9 cellular contexts compared by ENCODE assay signal in the genomic region with DNA sequence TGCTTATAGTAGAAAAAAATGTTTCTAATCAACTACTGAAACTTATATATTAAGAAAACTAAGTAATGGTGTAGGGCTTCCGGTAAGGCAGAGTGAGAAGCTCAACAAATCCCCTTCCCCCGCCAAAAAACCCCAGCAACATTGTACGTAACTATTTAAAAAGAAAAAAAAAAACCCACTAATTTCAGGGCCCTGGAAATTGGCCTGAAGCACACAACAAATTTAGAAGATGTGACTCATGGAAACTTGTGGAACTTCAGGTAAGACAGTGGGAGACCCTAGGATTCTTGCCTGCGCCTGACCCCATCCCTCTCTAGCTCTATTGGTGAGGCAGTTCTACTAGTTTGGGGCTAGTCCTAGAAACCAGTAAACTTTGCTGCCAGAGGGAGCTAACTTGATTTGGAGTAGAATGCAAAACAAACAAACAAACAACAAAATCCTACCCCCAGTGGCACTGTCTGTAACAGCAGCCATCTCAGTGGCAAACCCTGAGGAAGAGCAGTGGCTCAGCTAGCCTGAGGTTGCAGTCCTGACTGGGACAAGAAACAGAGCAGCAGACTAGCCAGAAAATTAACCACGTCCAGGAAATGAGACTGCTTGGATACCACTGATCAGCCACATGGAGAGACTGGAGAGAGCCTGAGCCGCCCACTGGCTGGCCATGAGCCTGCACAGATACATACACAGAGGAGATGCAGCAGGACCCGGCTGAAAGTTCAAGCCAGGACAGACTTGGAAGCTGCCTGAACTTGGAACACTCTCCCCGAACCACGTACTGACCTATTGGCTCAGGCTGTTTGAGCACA.
DNase-seq lines count a peak whose midpoint lies in the region; ATAC-seq, FAIRE-seq and TF ChIP-seq lines count a peak whose summit lies in the region.
"Had no signal": no experiment of that assay in that cellular context is flagged by ENCODE, and none has a peak within 500 bp of the region (broad histone marks: within the 10 kb centered on the region; RNA-seq: fewer than 3 reads in every experiment).

No MANE protein-coding gene starts in this region.

- no peak overlapping the region for H3K4me3 ChIP-seq in SK-N-SH (ENCODE audit: low read depth in 2 of 2, low read length in 1 of 2)
- no peak overlapping the region for H3K4me3 ChIP-seq in heart right ventricle

- H3F3A ChIP-seq in SK-N-SH (replicated peaks; ENCODE audit: insufficient read depth): no peaks in the 10 kb centered on the region

- H3K27ac ChIP-seq in SK-N-SH (ENCODE audit: low read depth in 2 of 2, low read length in 1 of 2): no peak overlapping the region
- H3K27ac ChIP-seq in heart right ventricle: peak overlapping the region in 7 of 10 donors; percentile 0 to 61 (median 48)

- H3K4me3 Mint-ChIP-seq in stimulated activated memory B cell treated with anti-CD40 and anti-IgM and Interleukin-4, amounts not matched to agents 10 μg/mL and 1 μg/mL and 100 μg/mL, for 72 hours: no peak overlapping the region
- H3K4me3 Mint-ChIP-seq: B cell had no signal

- H3K9me3 ChIP-seq in SK-N-SH (no peaks in the 10 kb centered on the region), heart right ventricle (peaks cover 0 to 9% (median 0%) of the 10 kb centered on the region in 11 donors)

- no peaks in the 10 kb centered on the region for H3K36me3 ChIP-seq in SK-N-SH (replicated peaks in 1 of 2; ENCODE audit: control insufficient read depth in 1 of 2, insufficient read depth in 2 of 2, low read length in 1 of 2)
- no peaks in the 10 kb centered on the region for H3K36me3 ChIP-seq in heart right ventricle

- TF ChIP-seq CTCF in SK-N-SH (IDR thresholded peaks at IDR 0.05) (no peak), heart right ventricle (IDR thresholded peaks at IDR 0.05) (peak in 4 of 9 donors; percentile 26 to 32 (median 29))

- intact Hi-C loops in heart right ventricle (cut with DNase I): no loop called here

- H3K27me3 ChIP-seq in SK-N-SH (ENCODE audit: insufficient read depth): no peaks in the 10 kb centered on the region
- H3K27me3 ChIP-seq in heart right ventricle: peaks cover 0 to 2% (median 0%) of the 10 kb centered on the region in 7 donors

- H3K4me1 Mint-ChIP-seq in stimulated activated memory B cell treated with anti-CD40 and anti-IgM and Interleukin-4, amounts not matched to agents 10 μg/mL and 1 μg/mL and 100 μg/mL, for 72 hours: peaks cover 6% of the 10 kb centered on the region
- H3K4me1 Mint-ChIP-seq: B cell had no signal

- CTCF ChIA-PET in SK-N-SH (lab: Yijun Ruan, JAX): interaction anchor here (0.8 to 2.1 kb wide), 10 partner anchors 9 to 147 kb away, joined by 3 to 8 read pairs (median 4); no protein-coding TSS in a partner anchor

- H2AFZ ChIP-seq in SK-N-SH (ENCODE audit: low read depth): no peak overlapping the region

- ATAC-seq in SK-N-SH treated with all-trans-retinoic acid at 6 μM for 48 hours: no peak
- peak; percentile 91 to 99 (median 92) for ATAC-seq in heart right ventricle
- ATAC-seq in stimulated activated memory B cell treated with anti-CD40 and anti-IgM and Interleukin-4, amounts not matched to agents 10 μg/mL and 1 μg/mL and 100 μg/mL, for 72 hours: peak; percentile 27
- ATAC-seq in HG02970 (IDR thresholded peaks at IDR 0.05; ENCODE audit: low FRiP score, unreplicated experiment): no peak

- H3K4me2 ChIP-seq in SK-N-SH: no peak overlapping the region

- H3K9me2 ChIP-seq in SK-N-SH: no peaks in the 10 kb centered on the region

- H3K9ac ChIP-seq in SK-N-SH: no peak overlapping the region

- H3K4me1 ChIP-seq in SK-N-SH (ENCODE audit: control insufficient read depth in 1 of 2, insufficient read depth in 2 of 2, low read depth in 1 of 2, low read length in 1 of 2) (peaks cover 0 to 6% of the 10 kb centered on the region in 2 experiments; a peak in 1 of 4 replicates), heart right ventricle (peaks cover 0 to 12% (median 0%) of the 10 kb centered on the region in 9 donors)

- peaks cover 6% of the 10 kb centered on the region for H3K9me3 Mint-ChIP-seq in stimulated activated memory B cell treated with anti-CD40 and anti-IgM and Interleukin-4, amounts not matched to agents 10 μg/mL and 1 μg/mL and 100 μg/mL, for 72 hours

- no peaks in the 10 kb centered on the region for H4K20me1 ChIP-seq in SK-N-SH (ENCODE audit: insufficient read depth)

- TF ChIP-seq RAD21 in SK-N-SH (IDR thresholded peaks at IDR 0.05; ENCODE audit: low read length): no peak

- FAIRE-seq in RCC 7860 (lab: Jason Lieb, UNC): no peak

- POLR2A ChIA-PET in SK-N-SH (lab: Yijun Ruan, JAX): no interaction called here

- no peak overlapping the region for H3K27ac Mint-ChIP-seq in stimulated activated memory B cell treated with anti-CD40 and anti-IgM and Interleukin-4, amounts not matched to agents 10 μg/mL and 1 μg/mL and 100 μg/mL, for 72 hours
- H3K27ac Mint-ChIP-seq: B cell had no signal

- WGBS in SK-N-SH (ENCODE audit: low lambda C conversion rate): 38% methylated on average over 7 of the region's 9 CpGs
- WGBS in heart right ventricle, 2 donors: 50 to 51% methylated on average over 9 of the region's 9 CpGs

- H3K36me3 Mint-ChIP-seq in stimulated activated memory B cell treated with anti-CD40 and anti-IgM and Interleukin-4, amounts not matched to agents 10 μg/mL and 1 μg/mL and 100 μg/mL, for 72 hours: no peaks in the 10 kb centered on the region

- TF ChIP-seq EP300 in SK-N-SH (IDR thresholded peaks at IDR 0.05; ENCODE audit: borderline replicate concordance in 1 of 2, low read depth in 1 of 2, low read length in 1 of 2): no peak

- DNase-seq in SK-N-SH (peak; percentile 30), RCC 7860 (ENCODE audit: low spot score) (peak; percentile 11), heart right ventricle (peak; percentile 69 to 76), NCI-H2171 (lab: John Stamatoyannopoulos, UW) (no peak)
- no peak for DNase-seq in activated CD8-positive, alpha-beta memory T cell treated with anti-CD3 and anti-CD28 coated beads, Interleukin-2, amount 50 U/mL, for 48 hours

- H3K79me2 ChIP-seq in SK-N-SH (ENCODE audit: insufficient read depth): no peaks in the 10 kb centered on the region

- H3K27me3 Mint-ChIP-seq in stimulated activated memory B cell treated with anti-CD40 and anti-IgM and Interleukin-4, amounts not matched to agents 10 μg/mL and 1 μg/mL and 100 μg/mL, for 72 hours: peaks cover 9% of the 10 kb centered on the region
- H3K27me3 Mint-ChIP-seq: B cell had no signal

TF ChIP-seq in SK-N-SH, 30 proteins besides CTCF, POLR2A, EP300 and RAD21 (continues in another document):
- TF ChIP-seq REST (IDR thresholded peaks at IDR 0.05; ENCODE audit: low read depth, low read length): no peak

TF ChIP-seq in SK-N-SH treated with all-trans-retinoic acid at 6 μM for 48 hours, 23 proteins besides CTCF, POLR2A, EP300 and RAD21:
- TF ChIP-seq PATZ1 (CRISPR knock-in tag; IDR thresholded peaks at IDR 0.05; ENCODE audit: borderline replicate concordance) (no peak), RARB (CRISPR knock-in tag; IDR thresholded peaks at IDR 0.05) (no peak), ESRRG (CRISPR knock-in tag; IDR thresholded peaks at IDR 0.05) (no peak), ARNTL (CRISPR knock-in tag; IDR thresholded peaks at IDR 0.05; ENCODE audit: borderline replicate concordance, low read depth) (no peak), CREB5 (CRISPR knock-in tag; IDR thresholded peaks at IDR 0.05; ENCODE audit: low read depth) (no peak), CSDC2 (CRISPR knock-in tag; IDR thresholded peaks at IDR 0.05) (no peak), ZNF565 (CRISPR knock-in tag; conservative IDR thresholded peaks at IDR 0.05; ENCODE audit: low read depth) (no peak), BACH2 (CRISPR knock-in tag; IDR thresholded peaks at IDR 0.05; ENCODE audit: borderline replicate concordance) (no peak), ZNF70 (CRISPR knock-in tag; IDR thresholded peaks at IDR 0.05) (no peak), TOX (CRISPR knock-in tag; IDR thresholded peaks at IDR 0.05; ENCODE audit: borderline replicate concordance) (no peak), PPARA (CRISPR knock-in tag; IDR thresholded peaks at IDR 0.05; ENCODE audit: borderline replicate concordance) (no peak)
- TF ChIP-seq, protein P1, sequence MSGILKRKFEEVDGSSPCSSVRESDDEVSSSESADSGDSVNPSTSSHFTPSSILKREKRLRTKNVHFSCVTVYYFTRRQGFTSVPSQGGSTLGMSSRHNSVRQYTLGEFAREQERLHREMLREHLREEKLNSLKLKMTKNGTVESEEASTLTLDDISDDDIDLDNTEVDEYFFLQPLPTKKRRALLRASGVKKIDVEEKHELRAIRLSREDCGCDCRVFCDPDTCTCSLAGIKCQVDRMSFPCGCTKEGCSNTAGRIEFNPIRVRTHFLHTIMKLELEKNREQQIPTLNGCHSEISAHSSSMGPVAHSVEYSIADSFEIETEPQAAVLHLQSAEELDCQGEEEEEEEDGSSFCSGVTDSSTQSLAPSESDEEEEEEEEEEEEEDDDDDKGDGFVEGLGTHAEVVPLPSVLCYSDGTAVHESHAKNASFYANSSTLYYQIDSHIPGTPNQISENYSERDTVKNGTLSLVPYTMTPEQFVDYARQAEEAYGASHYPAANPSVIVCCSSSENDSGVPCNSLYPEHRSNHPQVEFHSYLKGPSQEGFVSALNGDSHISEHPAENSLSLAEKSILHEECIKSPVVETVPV (CRISPR knock-in tag; IDR thresholded peaks at IDR 0.05): no peak

Comparison
In these comparisons a context has a peak if more than half of its experiments do, and no peak if none do; other contexts are left out.
1. DNase-seq: peak in SK-N-SH (single experiment), RCC 7860 (single experiment) and heart right ventricle (2 of 2); none in NCI-H2171 (single experiment) and activated CD8-positive, alpha-beta memory T cell treated with anti-CD3 and anti-CD28 coated beads, Interleukin-2, amount 50 U/mL, for 48 hours (single experiment).
2. H3K27ac ChIP-seq: peak in heart right ventricle (7 of 10); none in SK-N-SH (0 of 2).
3. ATAC-seq: peak in heart right ventricle (8 of 8) and stimulated activated memory B cell treated with anti-CD40 and anti-IgM and Interleukin-4, amounts not matched to agents 10 μg/mL and 1 μg/mL and 100 μg/mL, for 72 hours (single experiment); none in SK-N-SH treated with all-trans-retinoic acid at 6 μM for 48 hours (single experiment) and HG02970 (single experiment).